Comparison of ENCODE assay signal across 34 cellular contexts in the genomic region with DNA sequence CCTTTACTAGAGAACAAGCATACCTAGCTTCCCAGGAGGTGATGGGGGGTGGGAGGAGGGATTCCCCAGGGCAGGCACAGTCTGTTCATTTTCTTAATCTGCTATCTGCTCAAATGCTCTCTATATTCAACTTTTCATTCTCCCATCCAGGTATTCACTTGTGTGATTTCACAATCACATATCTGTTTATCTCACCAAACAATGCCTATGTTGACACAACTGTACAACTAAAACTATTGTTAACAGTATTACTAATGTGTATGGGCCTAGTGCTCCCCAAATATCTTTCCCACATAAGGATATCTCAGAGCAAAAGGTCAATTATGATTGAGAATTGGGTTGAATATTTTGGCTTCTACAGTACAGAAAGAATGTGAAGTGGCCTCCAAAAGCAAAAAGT.
"Had no signal": no experiment of that assay in that cellular context is flagged by ENCODE, and none has a peak within 500 bp of the region (broad histone marks: within the 10 kb centered on the region; RNA-seq: fewer than 3 reads in every experiment).

No MANE protein-coding gene starts in this region.

- H3K4me3 Mint-ChIP-seq: activated CD4-positive, alpha-beta memory T cell treated with anti-CD3 and anti-CD28 coated beads for 36 hours; activated CD4-positive, alpha-beta T cell treated with anti-CD3 and anti-CD28 coated beads for 36 hours; activated CD4-positive, alpha-beta T cell treated with anti-CD3 and anti-CD28 coated beads, Interleukin-2, amount 10 ng/mL, durations not matched to agents 24 days and 14 days; activated CD8-positive, alpha-beta memory T cell treated with anti-CD3 and anti-CD28 coated beads, Interleukin-2, amount 10 ng/mL, durations not matched to agents 7 days and 5 days; activated CD8-positive, alpha-beta T cell treated with anti-CD3 and anti-CD28 coated beads, Interleukin-2, amount 10 ng/mL, durations not matched to agents 7 days and 5 days; activated naive CD4-positive, alpha-beta T cell treated with anti-CD3 and anti-CD28 coated beads for 36 hours; activated naive CD4-positive, alpha-beta T cell treated with anti-CD3 and anti-CD28 coated beads, Interleukin-2, amount 50 U/mL, for 24 hours; activated naive CD8-positive, alpha-beta T cell treated with anti-CD3 and anti-CD28 coated beads for 36 hours; activated naive CD8-positive, alpha-beta T cell treated with anti-CD3 and anti-CD28 coated beads, Interleukin-2, amount 50 U/mL, for 24 hours; activated T-helper 1 cell treated with anti-CD3 and anti-CD28 coated beads, Interleukin-12 subunit alpha, Interleukin-12 subunit beta, Interleukin-2, Interleukin-4 antibody, amounts not matched to agents 30 ng/mL and 10 ng/mL and 1 ng/mL, durations not matched to agents 14 hours and 24 hours and 36 hours; brain; T-cell; T-helper 1 cell treated with Interleukin-12 subunit alpha and Interleukin-12 subunit beta and Interleukin-4 antibody, amounts not matched to agents 30 μg/mL and 1 μg/mL, for 36 hours had no signal

- H2AFZ ChIP-seq: hepatocyte had no signal

- H3K27ac ChIP-seq: adrenal gland, gastrocnemius medialis, heart left ventricle, hepatocyte had no signal

- H3K27me3 ChIP-seq: adrenal gland, gastrocnemius medialis, heart left ventricle, hepatocyte had no signal

- H3K36me3 ChIP-seq: adrenal gland, gastrocnemius medialis, heart left ventricle had no signal

- ATAC-seq: activated CD4-positive, alpha-beta T cell treated with anti-CD3 and anti-CD28 coated beads for 36 hours; activated CD8-positive, alpha-beta memory T cell treated with anti-CD3 and anti-CD28 coated beads, Interleukin-2, amount 10 ng/mL, durations not matched to agents 7 days and 5 days; activated CD8-positive, alpha-beta T cell treated with anti-CD3 and anti-CD28 coated beads, Interleukin-2, amount 10 ng/mL, durations not matched to agents 7 days and 5 days; activated naive CD8-positive, alpha-beta T cell treated with anti-CD3 and anti-CD28 coated beads, Interleukin-2, amount 50 U/mL, for 24 hours; esophagus mucosa; gastrocnemius medialis; heart left ventricle; T-cell had no signal

- H3K4me3 ChIP-seq: adrenal gland, gastrocnemius medialis, heart left ventricle, hepatocyte had no signal

- H3K4me1 Mint-ChIP-seq: activated CD4-positive, alpha-beta T cell treated with anti-CD3 and anti-CD28 coated beads for 36 hours; activated CD4-positive, alpha-beta T cell treated with anti-CD3 and anti-CD28 coated beads, Interleukin-2, amount 10 ng/mL, durations not matched to agents 24 days and 14 days; activated CD8-positive, alpha-beta memory T cell treated with anti-CD3 and anti-CD28 coated beads, Interleukin-2, amount 10 ng/mL, durations not matched to agents 7 days and 5 days; activated naive CD4-positive, alpha-beta T cell treated with anti-CD3 and anti-CD28 coated beads, Interleukin-2, amount 50 U/mL, for 24 hours; activated naive CD8-positive, alpha-beta T cell treated with anti-CD3 and anti-CD28 coated beads for 36 hours; activated naive CD8-positive, alpha-beta T cell treated with anti-CD3 and anti-CD28 coated beads, Interleukin-2, amount 50 U/mL, for 24 hours; brain; T-cell had no signal

- DNase-seq: activated CD4-positive, alpha-beta memory T cell treated with anti-CD3 and anti-CD28 coated beads for 36 hours; activated CD4-positive, alpha-beta T cell treated with anti-CD3 and anti-CD28 coated beads for 36 hours; activated CD4-positive, alpha-beta T cell treated with anti-CD3 and anti-CD28 coated beads, Interleukin-2, amount 10 ng/mL, durations not matched to agents 24 days and 14 days; activated CD4-positive, CD25-positive, alpha-beta regulatory T cell; activated CD4-positive, CD25-positive, alpha-beta regulatory T cell treated with anti-CD3 and anti-CD28 coated beads, Interleukin-2, amount 50 U/mL, for 72 hours; activated CD8-positive, alpha-beta memory T cell treated with anti-CD3 and anti-CD28 coated beads, Interleukin-2, amount 10 ng/mL, durations not matched to agents 7 days and 5 days; activated CD8-positive, alpha-beta memory T cell treated with anti-CD3 and anti-CD28 coated beads, Interleukin-2, amount 50 U/mL, for 4 hours; activated CD8-positive, alpha-beta T cell treated with anti-CD3 and anti-CD28 coated beads, Interleukin-2, amount 10 ng/mL, durations not matched to agents 7 days and 5 days; activated effector memory CD4-positive, alpha-beta T cell treated with anti-CD3 and anti-CD28 coated beads, Interleukin-2, amount 50 U/mL, for 16 hours; activated naive CD4-positive, alpha-beta T cell treated with anti-CD3 and anti-CD28 coated beads for 36 hours; activated naive CD8-positive, alpha-beta T cell treated with anti-CD3 and anti-CD28 coated beads for 36 hours; activated naive CD8-positive, alpha-beta T cell treated with anti-CD3 and anti-CD28 coated beads, Interleukin-2, amount 50 U/mL, for 24 hours; activated T-cell treated with anti-CD3 and anti-CD28 coated beads, Interleukin-2, amount 50 U/mL, for 1 hour; activated T-cell treated with anti-CD3 and anti-CD28 coated beads, Interleukin-2, amount 50 U/mL, for 48 hours; adrenal gland; amygdala; aorta; caudate nucleus; cortex of kidney; effector CD8-positive, alpha-beta T cell; gastrocnemius medialis; glutamatergic neuron; heart left ventricle; T-cell; T-helper 9 cell had no signal

- H3K4me2 ChIP-seq: hepatocyte had no signal

- FAIRE-seq: colon, endothelial cell of umbilical vein had no signal

- H3K27me3 Mint-ChIP-seq: activated CD4-positive, alpha-beta memory T cell treated with anti-CD3 and anti-CD28 coated beads for 36 hours; activated CD4-positive, alpha-beta T cell treated with anti-CD3 and anti-CD28 coated beads for 36 hours; activated CD4-positive, alpha-beta T cell treated with anti-CD3 and anti-CD28 coated beads, Interleukin-2, amount 10 ng/mL, durations not matched to agents 24 days and 14 days; activated CD8-positive, alpha-beta memory T cell treated with anti-CD3 and anti-CD28 coated beads, Interleukin-2, amount 10 ng/mL, durations not matched to agents 7 days and 5 days; activated naive CD4-positive, alpha-beta T cell treated with anti-CD3 and anti-CD28 coated beads, Interleukin-2, amount 50 U/mL, for 24 hours; activated naive CD8-positive, alpha-beta T cell treated with anti-CD3 and anti-CD28 coated beads for 36 hours; activated naive CD8-positive, alpha-beta T cell treated with anti-CD3 and anti-CD28 coated beads, Interleukin-2, amount 50 U/mL, for 24 hours; brain; T-cell had no signal

- H3K9me3 ChIP-seq: adrenal gland, gastrocnemius medialis had no signal

- H3K36me3 Mint-ChIP-seq: activated CD4-positive, alpha-beta memory T cell treated with anti-CD3 and anti-CD28 coated beads for 36 hours; activated CD8-positive, alpha-beta memory T cell treated with anti-CD3 and anti-CD28 coated beads, Interleukin-2, amount 10 ng/mL, durations not matched to agents 7 days and 5 days; activated naive CD4-positive, alpha-beta T cell treated with anti-CD3 and anti-CD28 coated beads, Interleukin-2, amount 50 U/mL, for 24 hours; activated naive CD8-positive, alpha-beta T cell treated with anti-CD3 and anti-CD28 coated beads for 36 hours; brain; T-cell had no signal

- H3K4me1 ChIP-seq: adrenal gland, gastrocnemius medialis, heart left ventricle had no signal

- H3K79me2 ChIP-seq: hepatocyte had no signal

- H3K27ac Mint-ChIP-seq: activated CD4-positive, alpha-beta memory T cell treated with anti-CD3 and anti-CD28 coated beads for 36 hours; activated CD4-positive, alpha-beta T cell treated with anti-CD3 and anti-CD28 coated beads for 36 hours; activated CD4-positive, alpha-beta T cell treated with anti-CD3 and anti-CD28 coated beads, Interleukin-2, amount 10 ng/mL, durations not matched to agents 24 days and 14 days; activated CD8-positive, alpha-beta memory T cell treated with anti-CD3 and anti-CD28 coated beads, Interleukin-2, amount 10 ng/mL, durations not matched to agents 7 days and 5 days; activated CD8-positive, alpha-beta T cell treated with anti-CD3 and anti-CD28 coated beads, Interleukin-2, amount 10 ng/mL, durations not matched to agents 7 days and 5 days; activated naive CD4-positive, alpha-beta T cell treated with anti-CD3 and anti-CD28 coated beads for 36 hours; activated naive CD4-positive, alpha-beta T cell treated with anti-CD3 and anti-CD28 coated beads, Interleukin-2, amount 50 U/mL, for 24 hours; activated naive CD8-positive, alpha-beta T cell treated with anti-CD3 and anti-CD28 coated beads for 36 hours; activated naive CD8-positive, alpha-beta T cell treated with anti-CD3 and anti-CD28 coated beads, Interleukin-2, amount 50 U/mL, for 24 hours; activated T-helper 1 cell treated with anti-CD3 and anti-CD28 coated beads, Interleukin-12 subunit alpha, Interleukin-12 subunit beta, Interleukin-2, Interleukin-4 antibody, amounts not matched to agents 30 ng/mL and 10 ng/mL and 1 ng/mL, durations not matched to agents 14 hours and 24 hours and 36 hours; activated T-helper 2 cell treated with anti-CD3 and anti-CD28 coated beads, Interferon-gamma antibody, Interleukin-2, Interleukin-4, amounts not matched to agents 10 μg/mL and 5 μg/mL and 100 μg/mL, durations not matched to agents 14 hours and 24 hours and 36 hours; brain; T-cell; T-helper 1 cell treated with Interleukin-12 subunit alpha and Interleukin-12 subunit beta and Interleukin-4 antibody, amounts not matched to agents 30 μg/mL and 1 μg/mL, for 36 hours had no signal
